Comparison of ENCODE assay signal across 22 cellular contexts in genomic region chr17:69715656-69716055, GRCh38.
"Had no signal": no experiment of that assay in that cellular context is flagged by ENCODE, and none has a peak within 500 bp of the region (broad histone marks: within the 10 kb centered on the region; RNA-seq: fewer than 3 reads in every experiment).

No MANE protein-coding gene starts in this region.

- H3K4me3 ChIP-seq: adrenal gland, breast epithelium had no signal

- H3K27me3 ChIP-seq: adrenal gland, breast epithelium had no signal

- H3K4me1 Mint-ChIP-seq: activated B cell treated with CpG ODN at 0.5 μM for 24 hours; activated CD4-positive, alpha-beta memory T cell treated with anti-CD3 and anti-CD28 coated beads, Interleukin-2, amount 10 ng/mL, durations not matched to agents 7 days and 5 days; activated CD4-positive, alpha-beta T cell treated with anti-CD3 and anti-CD28 coated beads, Interleukin-2, amount 10 ng/mL, durations not matched to agents 7 days and 5 days; activated naive CD4-positive, alpha-beta T cell treated with anti-CD3 and anti-CD28 coated beads, Interleukin-2, amount 10 ng/mL, durations not matched to agents 7 days and 5 days; activated naive CD8-positive, alpha-beta T cell treated with anti-CD3 and anti-CD28 coated beads, Interleukin-2, amount 10 ng/mL, durations not matched to agents 7 days and 5 days had no signal

- H3K36me3 Mint-ChIP-seq: activated naive CD4-positive, alpha-beta T cell treated with anti-CD3 and anti-CD28 coated beads, Interleukin-2, amount 10 ng/mL, durations not matched to agents 7 days and 5 days; activated naive CD8-positive, alpha-beta T cell treated with anti-CD3 and anti-CD28 coated beads, Interleukin-2, amount 10 ng/mL, durations not matched to agents 7 days and 5 days had no signal

- DNase-seq: activated B cell treated with CpG ODN at 0.5 μM for 24 hours; activated CD4-positive, alpha-beta memory T cell treated with anti-CD3 and anti-CD28 coated beads, Interleukin-2, amount 10 ng/mL, durations not matched to agents 7 days and 5 days; activated CD4-positive, alpha-beta T cell treated with anti-CD3 and anti-CD28 coated beads for 1 hour; activated CD4-positive, alpha-beta T cell treated with anti-CD3 and anti-CD28 coated beads, Interleukin-2, amount 10 ng/mL, durations not matched to agents 7 days and 5 days; activated CD8-positive, alpha-beta memory T cell treated with anti-CD3 and anti-CD28 coated beads, Interleukin-2, amount 50 U/mL, for 48 hours; activated gamma-delta T cell; activated naive CD4-positive, alpha-beta T cell treated with anti-CD3 and anti-CD28 coated beads, Interleukin-2, amount 10 ng/mL, durations not matched to agents 7 days and 5 days; activated naive CD8-positive, alpha-beta T cell treated with anti-CD3 and anti-CD28 coated beads, Interleukin-2, amount 10 ng/mL, durations not matched to agents 7 days and 5 days; activated T-cell treated with anti-CD3 and anti-CD28 coated beads, Interleukin-2, amount 50 U/mL, for 1 hour; adrenal gland; anterior cingulate cortex; caudate nucleus; MM.1S; NCI-H1105; NCI-H1436; NCI-H187 treated with DMSO at 0.1 percent for 48 hours; NCI-H2081 treated with DMSO at 0.1 percent for 48 hours; NCI-H446; PC-3; SHP77 had no signal

- H3K9me3 ChIP-seq: adrenal gland, breast epithelium had no signal

- ATAC-seq: PC-3 had no signal

- H3K27ac Mint-ChIP-seq: activated B cell treated with CpG ODN at 0.5 μM for 24 hours; activated CD4-positive, alpha-beta memory T cell treated with anti-CD3 and anti-CD28 coated beads, Interleukin-2, amount 10 ng/mL, durations not matched to agents 7 days and 5 days; activated CD4-positive, alpha-beta T cell treated with anti-CD3 and anti-CD28 coated beads, Interleukin-2, amount 10 ng/mL, durations not matched to agents 7 days and 5 days; activated naive CD4-positive, alpha-beta T cell treated with anti-CD3 and anti-CD28 coated beads, Interleukin-2, amount 10 ng/mL, durations not matched to agents 7 days and 5 days; activated naive CD8-positive, alpha-beta T cell treated with anti-CD3 and anti-CD28 coated beads, Interleukin-2, amount 10 ng/mL, durations not matched to agents 7 days and 5 days; T-helper 1 cell treated with Interleukin-12 subunit alpha and Interleukin-12 subunit beta and Interleukin-4 antibody, amounts not matched to agents 30 μg/mL and 1 μg/mL, for 36 hours had no signal

- H3K27ac ChIP-seq: adrenal gland, breast epithelium had no signal

- H3K4me1 ChIP-seq: breast epithelium had no signal

- H3K9me3 Mint-ChIP-seq: activated B cell treated with CpG ODN at 0.5 μM for 24 hours; activated CD4-positive, alpha-beta memory T cell treated with anti-CD3 and anti-CD28 coated beads, Interleukin-2, amount 10 ng/mL, durations not matched to agents 7 days and 5 days had no signal

- H3K4me3 Mint-ChIP-seq: activated B cell treated with CpG ODN at 0.5 μM for 24 hours; activated CD4-positive, alpha-beta memory T cell treated with anti-CD3 and anti-CD28 coated beads, Interleukin-2, amount 10 ng/mL, durations not matched to agents 7 days and 5 days; activated CD4-positive, alpha-beta T cell treated with anti-CD3 and anti-CD28 coated beads, Interleukin-2, amount 10 ng/mL, durations not matched to agents 7 days and 5 days; activated naive CD4-positive, alpha-beta T cell treated with anti-CD3 and anti-CD28 coated beads, Interleukin-2, amount 10 ng/mL, durations not matched to agents 7 days and 5 days; activated naive CD8-positive, alpha-beta T cell treated with anti-CD3 and anti-CD28 coated beads, Interleukin-2, amount 10 ng/mL, durations not matched to agents 7 days and 5 days; T-helper 1 cell treated with Interleukin-12 subunit alpha and Interleukin-12 subunit beta and Interleukin-4 antibody, amounts not matched to agents 30 μg/mL and 1 μg/mL, for 36 hours had no signal

- H3K27me3 Mint-ChIP-seq: activated B cell treated with CpG ODN at 0.5 μM for 24 hours; activated CD4-positive, alpha-beta memory T cell treated with anti-CD3 and anti-CD28 coated beads, Interleukin-2, amount 10 ng/mL, durations not matched to agents 7 days and 5 days; activated CD4-positive, alpha-beta T cell treated with anti-CD3 and anti-CD28 coated beads, Interleukin-2, amount 10 ng/mL, durations not matched to agents 7 days and 5 days had no signal

- H3K36me3 ChIP-seq: adrenal gland, breast epithelium had no signal
